In the genomic region with DNA sequence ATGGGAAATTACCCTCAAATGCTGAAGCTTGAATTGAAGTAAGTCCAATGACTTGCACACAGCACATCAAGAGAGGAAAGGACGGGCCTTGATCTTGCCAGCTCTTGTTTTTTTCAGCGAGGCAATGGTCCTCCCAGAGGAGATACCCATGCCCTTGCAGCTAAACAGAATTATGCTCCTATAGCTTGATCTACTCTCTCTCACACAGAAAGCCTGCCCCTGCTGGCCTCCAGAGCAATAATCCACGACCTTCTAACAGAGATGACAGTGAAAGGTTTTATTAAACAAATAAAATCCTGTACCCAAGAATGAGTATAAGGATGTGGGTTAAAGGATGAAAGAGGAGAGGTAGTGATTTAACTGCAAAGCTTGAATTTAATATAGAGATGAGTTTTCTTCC, we compare ENCODE assay signal across 10 cellular contexts.
DNase-seq lines count a peak whose midpoint lies in the region; ATAC-seq, FAIRE-seq and TF ChIP-seq lines count a peak whose summit lies in the region.
"Had no signal": no experiment of that assay in that cellular context is flagged by ENCODE, and none has a peak within 500 bp of the region (broad histone marks: within the 10 kb centered on the region; RNA-seq: fewer than 3 reads in every experiment).

No MANE protein-coding gene starts in this region.

- no peak overlapping the region for H2BK5ac ChIP-seq in H1 (ENCODE audit: low read depth, low read length)

- no peak overlapping the region for H3K4me2 ChIP-seq in H1 (ENCODE audit: insufficient read depth in 1 of 2, low read depth in 2 of 2, low read length in 2 of 2)

- no peak overlapping the region for H3K23ac ChIP-seq in H1 (ENCODE audit: insufficient read length)

- POLR2A ChIA-PET in H1 (lab: Charles Lee; ENCODE audit: partially characterized antibody) = no interaction called here

- peak in 2 of 3 experiments; percentile 45 to 68; a peak in 3 of 4 replicates for TF ChIP-seq CTCF in H1 (IDR thresholded peaks at IDR 0.05; ENCODE audit: control extremely low read depth in 1 of 3, insufficient read depth in 1 of 3, low read depth in 1 of 3, low read length in 3 of 3)

- TF ChIP-seq POLR2A in H1 (IDR thresholded peaks at IDR 0.05; ENCODE audit: control extremely low read depth in 1 of 2, low read depth in 2 of 2, low read length in 2 of 2) = no peak

- H3K79me1 ChIP-seq in H1 (ENCODE audit: low read depth, low read length) = no peaks in the 10 kb centered on the region

- no peak overlapping the region for H4K91ac ChIP-seq in H1 (replicated peaks; ENCODE audit: insufficient read length, low read length)

- no peak overlapping the region for H3K4ac ChIP-seq in H1 (replicated peaks; ENCODE audit: insufficient read length, low read depth, low read length)

- H2BK12ac ChIP-seq in H1 (ENCODE audit: low read depth, low read length) = no peak overlapping the region

- no peak overlapping the region for H3K4me3 ChIP-seq in H1 (ENCODE audit: extremely low read depth in 1 of 4, insufficient read depth in 2 of 4, low read depth in 3 of 4, low read length in 4 of 4)
- H3K4me3 ChIP-seq in aorta (ENCODE audit: low read length in 2 of 2) = no peak overlapping the region
- H3K4me3 ChIP-seq: suprapubic skin had no signal

- no peaks in the 10 kb centered on the region for H3K23me2 ChIP-seq in H1 (ENCODE audit: low read depth, low read length)

- no peak overlapping the region for H4K8ac ChIP-seq in H1 (ENCODE audit: extremely low read depth, insufficient read depth, low read length)

- TF ChIP-seq RAD21 in H1 (IDR thresholded peaks at IDR 0.05 in 1 of 2, conservative IDR thresholded peaks at IDR 0.05 in 1 of 2; ENCODE audit: low read depth in 2 of 2, low read length in 2 of 2) = peak; percentile 57

- no peak for TF ChIP-seq EP300 in H1 (IDR thresholded peaks at IDR 0.05; ENCODE audit: borderline replicate concordance in 1 of 2, low read depth in 2 of 2, low read length in 2 of 2)

- H3K27me3 ChIP-seq in H1 (replicated peaks in 1 of 4; ENCODE audit: control insufficient read depth in 3 of 4, extremely low read depth in 1 of 4, insufficient read depth in 3 of 4, low read length in 3 of 4) (no peaks in the 10 kb centered on the region), aorta (ENCODE audit: control insufficient read depth in 1 of 2, insufficient read depth in 2 of 2, low read length in 1 of 2) (no peaks in the 10 kb centered on the region)
- H3K27me3 ChIP-seq: suprapubic skin had no signal

- 70% methylated on average over 3 of the region's 3 CpGs; no CpG with 5 or more reads in 1 of the 2 experiments for WGBS in H1 (ENCODE audit: extremely low coverage in 1 of 2, insufficient coverage in 1 of 2, insufficient read length in 1 of 2, insufficient replicate concordance in 2 of 2, low coverage in 1 of 2, low lambda C conversion rate in 2 of 2, missing lambda C conversion rate in 1 of 2), 2 experiments
- WGBS in aorta, 2 donors = 40 to 46% methylated on average over 3 of the region's 3 CpGs

- no peak overlapping the region for H3K14ac ChIP-seq in H1 (ENCODE audit: insufficient read length)

- no peaks in the 10 kb centered on the region for H3K4me1 ChIP-seq in H1 (replicated peaks in 1 of 4; ENCODE audit: control insufficient read depth in 3 of 4, insufficient read depth in 4 of 4, low read length in 3 of 4)
- H3K4me1 ChIP-seq in aorta (ENCODE audit: control insufficient read depth in 1 of 2, insufficient read depth in 2 of 2, low read length in 2 of 2) = no peaks in the 10 kb centered on the region
- H3K4me1 ChIP-seq: suprapubic skin had no signal

- CTCF ChIA-PET in H1 (lab: Charles Lee; ENCODE audit: partially characterized antibody) = interaction anchor here (0.6 to 2.6 kb wide), 18 partner anchors 10 to 400 kb away, joined by 3 to 23 read pairs (median 3); a partner anchor contains a TSS

- DNase-seq in A172 (ENCODE audit: low spot score) (peak; percentile 16), HT-29 (ENCODE audit: low spot score) (peak; percentile 28), H1 (ENCODE audit: low read depth in 1 of 2, low spot score in 2 of 2) (no peak), aorta (no peak), NCI-H2171 (lab: John Stamatoyannopoulos, UW) (no peak), foreskin melanocyte (no peak)
- DNase-seq: activated naive CD4-positive, alpha-beta T cell treated with anti-CD3 and anti-CD28 coated beads for 36 hours had no signal

- no peak overlapping the region for H2BK15ac ChIP-seq in H1 (ENCODE audit: low read length)

- H2AK5ac ChIP-seq in H1 (ENCODE audit: low read depth, low read length) = no peak overlapping the region

- no peaks in the 10 kb centered on the region for H3K36me3 ChIP-seq in H1 (ENCODE audit: control insufficient read depth in 2 of 4, insufficient read depth in 4 of 4, low read length in 3 of 4)
- H3K36me3 ChIP-seq in aorta (ENCODE audit: control insufficient read depth in 1 of 2, insufficient read depth in 2 of 2, low read length in 1 of 2) = no peaks in the 10 kb centered on the region
- H3K36me3 ChIP-seq: suprapubic skin had no signal

- H4K20me1 ChIP-seq in H1 (replicated peaks in 1 of 2; ENCODE audit: control insufficient read depth in 1 of 2, insufficient read depth in 2 of 2, low read length in 2 of 2) = no peaks in the 10 kb centered on the region

- no peak overlapping the region for H2AFZ ChIP-seq in H1 (ENCODE audit: low read length)

- H2BK20ac ChIP-seq in H1 (ENCODE audit: low read length) = no peak overlapping the region

- intact Hi-C loops in aorta (cut with DNase I) = no loop called here

- H3K27ac ChIP-seq in H1 (ENCODE audit: low read depth, low read length) (no peak overlapping the region), aorta (ENCODE audit: low read depth in 1 of 2, low read length in 2 of 2) (no peak overlapping the region)
- H3K27ac ChIP-seq: suprapubic skin had no signal

- ATAC-seq in GM18498 (IDR thresholded peaks at IDR 0.05; ENCODE audit: unreplicated experiment) (peak; percentile 71), aorta (ENCODE audit: low FRiP score) (no peak), GM21529 (IDR thresholded peaks at IDR 0.05; ENCODE audit: unreplicated experiment) (no peak)

- H4K5ac ChIP-seq in H1 (ENCODE audit: insufficient read length, low read depth, low read length) = no peak overlapping the region

- no peak overlapping the region for H2BK120ac ChIP-seq in H1 (replicated peaks; ENCODE audit: low read depth, low read length)

- no peak overlapping the region for H3K9ac ChIP-seq in H1 (replicated peaks in 1 of 4; ENCODE audit: extremely low read depth in 1 of 4, low read depth in 3 of 4, low read length in 3 of 4)

- H3K18ac ChIP-seq in H1 (ENCODE audit: extremely low read depth, low read length) = no peak overlapping the region

- peaks cover 14 to 22% of the 10 kb centered on the region in 2 experiments for H3K9me3 ChIP-seq in H1 (ENCODE audit: insufficient read depth in 2 of 2, low read depth in 1 of 2, low read length in 1 of 2)
- H3K9me3 ChIP-seq in aorta (ENCODE audit: control insufficient read depth, low read length) = peaks cover 3% of the 10 kb centered on the region

- H3K79me2 ChIP-seq in H1 (ENCODE audit: control insufficient read depth in 1 of 2, insufficient read depth in 2 of 2, low read length in 2 of 2) = no peaks in the 10 kb centered on the region

- peak; percentile 52 for FAIRE-seq in H1 (lab: Jason Lieb, UNC)

- H3K56ac ChIP-seq in H1 (replicated peaks; ENCODE audit: insufficient read length, low read depth, low read length) = no peak overlapping the region

TF ChIP-seq in H1, 55 proteins besides CTCF, POLR2A, EP300 and RAD21:
- TF ChIP-seq, protein P1, sequence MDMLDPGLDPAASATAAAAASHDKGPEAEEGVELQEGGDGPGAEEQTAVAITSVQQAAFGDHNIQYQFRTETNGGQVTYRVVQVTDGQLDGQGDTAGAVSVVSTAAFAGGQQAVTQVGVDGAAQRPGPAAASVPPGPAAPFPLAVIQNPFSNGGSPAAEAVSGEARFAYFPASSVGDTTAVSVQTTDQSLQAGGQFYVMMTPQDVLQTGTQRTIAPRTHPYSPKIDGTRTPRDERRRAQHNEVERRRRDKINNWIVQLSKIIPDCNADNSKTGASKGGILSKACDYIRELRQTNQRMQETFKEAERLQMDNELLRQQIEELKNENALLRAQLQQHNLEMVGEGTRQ (IDR thresholded peaks at IDR 0.05; ENCODE audit: low read length) = no peak
- TF ChIP-seq YY1 (IDR thresholded peaks at IDR 0.05; ENCODE audit: low read depth, low read length) = no peak
- no peak for TF ChIP-seq TBP (IDR thresholded peaks at IDR 0.05; ENCODE audit: low read depth, low read length)
- TF ChIP-seq BACH1 (IDR thresholded peaks at IDR 0.05; ENCODE audit: low read length) = no peak
- TF ChIP-seq CBX5 (IDR thresholded peaks at IDR 0.05; ENCODE audit: low read depth, low read length) = no peak
- no peak for TF ChIP-seq POLR2AphosphoS5 (IDR thresholded peaks at IDR 0.05; ENCODE audit: low read depth, low read length)
- no peak for TF ChIP-seq MAFK (IDR thresholded peaks at IDR 0.05; ENCODE audit: low read depth, low read length)
- TF ChIP-seq BCL11A (IDR thresholded peaks at IDR 0.05; ENCODE audit: low read depth in 2 of 2, low read length in 2 of 2) = no peak
- TF ChIP-seq TCF12 (IDR thresholded peaks at IDR 0.05; ENCODE audit: low read depth, low read length) = no peak

Comparison
In these comparisons a context has a peak if more than half of its experiments do, and no peak if none do; other contexts are left out.
1. DNase-seq: peak in A172 (single experiment) and HT-29 (single experiment); none in H1 (0 of 2), aorta (0 of 2), NCI-H2171 (single experiment) and foreskin melanocyte (single experiment).